29 cellular contexts compared by ENCODE assay signal in the genomic region with DNA sequence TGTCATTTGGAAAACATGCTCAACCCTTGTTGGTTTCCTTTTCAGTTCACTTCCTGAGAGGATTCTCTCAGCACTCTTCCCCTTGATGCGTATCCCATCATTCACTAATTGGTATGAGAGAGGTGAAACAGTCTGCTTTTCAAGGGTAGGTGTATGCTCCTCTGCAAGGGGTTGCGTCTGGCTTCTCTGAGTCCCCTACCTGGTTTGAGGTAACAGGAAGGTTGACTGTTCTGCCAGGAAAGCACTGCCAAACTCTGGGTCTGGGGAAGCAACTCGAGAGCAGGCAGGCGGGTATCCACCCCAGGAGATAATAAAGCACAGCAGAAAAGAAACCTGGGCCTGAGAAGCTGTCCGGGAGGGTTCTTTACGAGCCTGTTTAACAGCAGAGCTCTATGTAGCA.
"Had no signal": no experiment of that assay in that cellular context is flagged by ENCODE, and none has a peak within 500 bp of the region (broad histone marks: within the 10 kb centered on the region; RNA-seq: fewer than 3 reads in every experiment).

No MANE protein-coding gene starts in this region.

- ATAC-seq: activated CD4-positive, CD25-positive, alpha-beta regulatory T cell treated with anti-CD3 and anti-CD28 coated beads, Interleukin-2, amount 50 U/mL, for 24 hours; activated CD8-positive, alpha-beta T cell treated with anti-CD3 and anti-CD28 coated beads for 36 hours; activated T-cell treated with anti-CD3 and anti-CD28 coated beads, Interleukin-2, amount 50 U/mL, for 4 hours; activated T-helper 17 cell treated with anti-CD3 and anti-CD28 coated beads, Interleukin-2, amount 50 U/mL, for 72 hours; esophagus mucosa had no signal

- H3K27ac Mint-ChIP-seq: activated B cell treated with CpG ODN at 0.5 μM for 24 hours; activated CD8-positive, alpha-beta T cell treated with anti-CD3 and anti-CD28 coated beads for 36 hours; activated naive CD8-positive, alpha-beta T cell; activated T-helper 17 cell treated with anti-CD3 and anti-CD28 coated beads, Interleukin-2, amount 50 U/mL, for 72 hours; brain; dendritic cell treated with granulocyte-macrophage colony-stimulating factor and Interleukin-4, amounts not matched to agents 40 ng/mL and 50 ng/mL, for 4 days; endodermal cell had no signal

- H3K27me3 Mint-ChIP-seq: activated B cell treated with CpG ODN at 0.5 μM for 24 hours; activated naive CD8-positive, alpha-beta T cell; activated T-helper 17 cell treated with anti-CD3 and anti-CD28 coated beads, Interleukin-2, amount 50 U/mL, for 72 hours; dendritic cell treated with granulocyte-macrophage colony-stimulating factor and Interleukin-4, amounts not matched to agents 40 ng/mL and 50 ng/mL, for 4 days had no signal

- H3K27ac ChIP-seq: breast epithelium, cardiac muscle cell, coronary artery, dorsolateral prefrontal cortex had no signal

- H3K36me3 Mint-ChIP-seq: activated naive CD8-positive, alpha-beta T cell; brain had no signal

- H3K27me3 ChIP-seq: cardiac muscle cell had no signal

- H3K9me3 ChIP-seq: breast epithelium had no signal

- H3K4me1 ChIP-seq: breast epithelium had no signal

- H3K4me1 Mint-ChIP-seq: activated B cell treated with CpG ODN at 0.5 μM for 24 hours; activated T-helper 17 cell treated with anti-CD3 and anti-CD28 coated beads, Interleukin-2, amount 50 U/mL, for 72 hours; central memory CD8-positive, alpha-beta T cell had no signal

- H3K9me3 Mint-ChIP-seq: activated B cell treated with CpG ODN at 0.5 μM for 24 hours; activated CD8-positive, alpha-beta T cell treated with anti-CD3 and anti-CD28 coated beads for 36 hours; activated T-cell treated with anti-CD3 and anti-CD28 coated beads, Interleukin-2, amount 50 U/mL, for 4 hours; activated T-helper 17 cell treated with anti-CD3 and anti-CD28 coated beads, Interleukin-2, amount 50 U/mL, for 72 hours; central memory CD8-positive, alpha-beta T cell; dendritic cell treated with granulocyte-macrophage colony-stimulating factor and Interleukin-4, amounts not matched to agents 40 ng/mL and 50 ng/mL, for 4 days had no signal

- H3K36me3 ChIP-seq: breast epithelium, cardiac muscle cell had no signal

- H3K4me3 ChIP-seq: breast epithelium, cardiac muscle cell, coronary artery, dorsolateral prefrontal cortex had no signal

- DNase-seq: activated B cell treated with CpG ODN at 0.5 μM for 24 hours; activated CD4-positive, alpha-beta T cell treated with anti-CD3 and anti-CD28 coated beads for 48 hours; activated CD4-positive, alpha-beta T cell treated with anti-CD3 and anti-CD28 coated beads, Interleukin-2, amount 50 U/mL, for 1 hour; activated CD4-positive, alpha-beta T cell treated with anti-CD3 and anti-CD28 coated beads, Interleukin-2, amount 50 U/mL, for 48 hours; activated CD8-positive, alpha-beta memory T cell treated with anti-CD3 and anti-CD28 coated beads for 24 hours; activated CD8-positive, alpha-beta T cell treated with anti-CD3 and anti-CD28 coated beads for 36 hours; activated effector memory CD4-positive, alpha-beta T cell treated with Interleukin-2 at 50 U/mL for 16 hours; activated gamma-delta T cell treated with Interleukin-2 at 50 U/mL for 16 hours; activated naive CD4-positive, alpha-beta T cell treated with anti-CD3 and anti-CD28 coated beads, Interleukin-2, amount 50 U/mL, for 16 hours; activated naive CD4-positive, alpha-beta T cell treated with Interleukin-2 at 50 U/mL for 16 hours; activated T-cell treated with anti-CD3 and anti-CD28 coated beads, Interleukin-2, amount 50 U/mL, for 4 hours; amniotic stem cell; aorta; dorsolateral prefrontal cortex; effector memory CD4-positive, alpha-beta T cell; endodermal cell; foreskin fibroblast; head of caudate nucleus; T-helper 2 cell had no signal

- H3K4me3 Mint-ChIP-seq: activated B cell treated with CpG ODN at 0.5 μM for 24 hours; activated CD8-positive, alpha-beta T cell treated with anti-CD3 and anti-CD28 coated beads for 36 hours; activated naive CD8-positive, alpha-beta T cell; activated T-cell treated with anti-CD3 and anti-CD28 coated beads, Interleukin-2, amount 50 U/mL, for 4 hours; activated T-helper 17 cell treated with anti-CD3 and anti-CD28 coated beads, Interleukin-2, amount 50 U/mL, for 72 hours; brain; central memory CD8-positive, alpha-beta T cell; dendritic cell treated with granulocyte-macrophage colony-stimulating factor and Interleukin-4, amounts not matched to agents 40 ng/mL and 50 ng/mL, for 4 days; endodermal cell had no signal
